29 cellular contexts compared by ENCODE assay signal in genomic region chr7:132838313-132838712, GRCh38.
"Had no signal": no experiment of that assay in that cellular context is flagged by ENCODE, and none has a peak within 500 bp of the region (broad histone marks: within the 10 kb centered on the region; RNA-seq: fewer than 3 reads in every experiment).

No MANE protein-coding gene starts in this region.

- H3K27ac ChIP-seq: stomach, suprapubic skin, testis, thoracic aorta, thyroid gland, tibial artery, tibial nerve, transverse colon, upper lobe of left lung, upper lobe of right lung, uterus, vagina had no signal

- H3K36me3 ChIP-seq: suprapubic skin, thoracic aorta, thyroid gland, tibial artery, transverse colon, upper lobe of left lung, upper lobe of right lung, uterus, vagina had no signal

- H3K9me3 ChIP-seq: stomach, suprapubic skin, testis, thoracic aorta, thyroid gland, tibial artery, tibial nerve, transverse colon, upper lobe of left lung, upper lobe of right lung, uterus, vagina had no signal

- H3K4me3 ChIP-seq: stomach, suprapubic skin, testis, thoracic aorta, thyroid gland, tibial artery, tibial nerve, transverse colon, upper lobe of left lung, upper lobe of right lung, uterus, vagina had no signal

- ATAC-seq: stimulated activated effector memory CD8-positive, alpha-beta T cell treated with anti-CD3 and anti-CD28 coated beads, Interleukin-12 subunit alpha, Interleukin-12 subunit beta, amount 100 ng/mL, for 72 hours; stimulated activated memory B cell treated with anti-CD40 and anti-IgM and Interleukin-4, amounts not matched to agents 10 μg/mL and 1 μg/mL and 100 μg/mL, for 72 hours; stimulated activated naive B cell treated with anti-CD40 and anti-IgM and Interleukin-4, amounts not matched to agents 10 μg/mL and 1 μg/mL and 100 μg/mL, for 72 hours; stimulated activated naive CD8-positive, alpha-beta T cell treated with anti-CD3 and anti-CD28 coated beads, Interleukin-15, amount 100 ng/mL, for 72 hours; stimulated activated naive CD8-positive, alpha-beta T cell treated with anti-CD3 and anti-CD28 coated beads, Interleukin-15, Interleukin-2, amounts not matched to agents 100 U/mL and 50 U/mL, for 24 hours; upper lobe of right lung had no signal

- FAIRE-seq: urothelium cell line had no signal

- DNase-seq: stimulated activated CD4-positive, alpha-beta T cell treated with anti-CD3 and anti-CD28 coated beads, Interleukin-2, amount 100 ng/mL, for 48 hours; stimulated activated CD4-positive, alpha-beta T cell treated with anti-CD3 and anti-CD28 coated beads, Interleukin-4, amount 100 ng/mL, for 1 hour; stimulated activated CD4-positive, alpha-beta T cell treated with anti-CD3 and anti-CD28 coated beads, Interleukin-4, amount 100 ng/mL, for 24 hours; stimulated activated CD4-positive, alpha-beta T cell treated with anti-CD3 and anti-CD28 coated beads, Interleukin-4, amount 100 ng/mL, for 4 hours; stimulated activated CD8-positive, alpha-beta memory T cell treated with anti-CD3 and anti-CD28 coated beads, Interleukin-4, amount 100 ng/mL, for 48 hours; stimulated activated naive B cell treated with anti-CD40 and anti-IgM and Interleukin-4, amounts not matched to agents 10 μg/mL and 1 μg/mL and 100 μg/mL, for 72 hours; stimulated activated naive CD4-positive, alpha-beta T cell; stimulated activated naive CD4-positive, alpha-beta T cell treated with Interleukin-2 at 50 U/mL for 16 hours; stimulated activated naive CD8-positive, alpha-beta T cell treated with anti-CD3 and anti-CD28 coated beads, Interleukin-15, amount 100 ng/mL, for 72 hours; stimulated activated naive CD8-positive, alpha-beta T cell treated with anti-CD3 and anti-CD28 coated beads, Interleukin-15, Interleukin-2, amounts not matched to agents 100 U/mL and 50 U/mL, for 24 hours; stomach; substantia nigra; testis; thyroid gland; tibial artery; transverse colon; trophoblast cell; upper lobe of left lung; upper lobe of right lung; uterus had no signal

- H3K27me3 ChIP-seq: stomach, suprapubic skin, testis, thyroid gland, tibial artery, tibial nerve, transverse colon, upper lobe of left lung, upper lobe of right lung, uterus, vagina had no signal

- H3K27ac Mint-ChIP-seq: stimulated activated effector memory CD8-positive, alpha-beta T cell treated with anti-CD3 and anti-CD28 coated beads, Interleukin-12 subunit alpha, Interleukin-12 subunit beta, amount 100 ng/mL, for 72 hours; stimulated activated memory B cell treated with anti-CD40 and anti-IgM and Interleukin-4, amounts not matched to agents 10 μg/mL and 1 μg/mL and 100 μg/mL, for 72 hours; stimulated activated naive B cell treated with anti-CD40 and anti-IgM and Interleukin-4, amounts not matched to agents 10 μg/mL and 1 μg/mL and 100 μg/mL, for 72 hours; stimulated activated naive CD8-positive, alpha-beta T cell treated with anti-CD3 and anti-CD28 coated beads, Interleukin-15, amount 100 ng/mL, for 72 hours; stimulated activated naive CD8-positive, alpha-beta T cell treated with anti-CD3 and anti-CD28 coated beads, Interleukin-15, Interleukin-2, amounts not matched to agents 100 ng/mL and 50 ng/mL, for 24 hours; type B pancreatic cell had no signal

- H3K9me3 Mint-ChIP-seq: stimulated activated effector memory CD8-positive, alpha-beta T cell treated with anti-CD3 and anti-CD28 coated beads, Interleukin-12 subunit alpha, Interleukin-12 subunit beta, amount 100 ng/mL, for 72 hours; stimulated activated memory B cell treated with anti-CD40 and anti-IgM and Interleukin-4, amounts not matched to agents 10 μg/mL and 1 μg/mL and 100 μg/mL, for 72 hours; type B pancreatic cell had no signal

- H3K4me1 Mint-ChIP-seq: stimulated activated effector memory CD8-positive, alpha-beta T cell treated with anti-CD3 and anti-CD28 coated beads, Interleukin-12 subunit alpha, Interleukin-12 subunit beta, amount 100 ng/mL, for 72 hours; stimulated activated memory B cell treated with anti-CD40 and anti-IgM and Interleukin-4, amounts not matched to agents 10 μg/mL and 1 μg/mL and 100 μg/mL, for 72 hours; stimulated activated naive CD8-positive, alpha-beta T cell treated with anti-CD3 and anti-CD28 coated beads, Interleukin-15, amount 100 ng/mL, for 72 hours had no signal

- H3K4me1 ChIP-seq: stomach, suprapubic skin, testis, thyroid gland, tibial artery, tibial nerve, transverse colon, upper lobe of left lung, upper lobe of right lung, uterus, vagina had no signal

- H3K27me3 Mint-ChIP-seq: stimulated activated memory B cell treated with anti-CD40 and anti-IgM and Interleukin-4, amounts not matched to agents 10 μg/mL and 1 μg/mL and 100 μg/mL, for 72 hours; stimulated activated naive B cell treated with anti-CD40 and anti-IgM and Interleukin-4, amounts not matched to agents 10 μg/mL and 1 μg/mL and 100 μg/mL, for 72 hours; stimulated activated naive CD8-positive, alpha-beta T cell treated with anti-CD3 and anti-CD28 coated beads, Interleukin-15, amount 100 ng/mL, for 72 hours; stimulated activated naive CD8-positive, alpha-beta T cell treated with anti-CD3 and anti-CD28 coated beads, Interleukin-15, Interleukin-2, amounts not matched to agents 100 ng/mL and 50 ng/mL, for 24 hours; type B pancreatic cell had no signal

- H3K4me3 Mint-ChIP-seq: stimulated activated effector memory CD8-positive, alpha-beta T cell treated with anti-CD3 and anti-CD28 coated beads, Interleukin-12 subunit alpha, Interleukin-12 subunit beta, amount 100 ng/mL, for 72 hours; stimulated activated memory B cell treated with anti-CD40 and anti-IgM and Interleukin-4, amounts not matched to agents 10 μg/mL and 1 μg/mL and 100 μg/mL, for 72 hours; stimulated activated naive B cell treated with anti-CD40 and anti-IgM and Interleukin-4, amounts not matched to agents 10 μg/mL and 1 μg/mL and 100 μg/mL, for 72 hours; stimulated activated naive CD8-positive, alpha-beta T cell treated with anti-CD3 and anti-CD28 coated beads, Interleukin-15, amount 100 ng/mL, for 72 hours; stimulated activated naive CD8-positive, alpha-beta T cell treated with anti-CD3 and anti-CD28 coated beads, Interleukin-15, Interleukin-2, amounts not matched to agents 100 ng/mL and 50 ng/mL, for 24 hours; type B pancreatic cell had no signal
